ENCODE assay signal across 8 cellular contexts in the genomic region with DNA sequence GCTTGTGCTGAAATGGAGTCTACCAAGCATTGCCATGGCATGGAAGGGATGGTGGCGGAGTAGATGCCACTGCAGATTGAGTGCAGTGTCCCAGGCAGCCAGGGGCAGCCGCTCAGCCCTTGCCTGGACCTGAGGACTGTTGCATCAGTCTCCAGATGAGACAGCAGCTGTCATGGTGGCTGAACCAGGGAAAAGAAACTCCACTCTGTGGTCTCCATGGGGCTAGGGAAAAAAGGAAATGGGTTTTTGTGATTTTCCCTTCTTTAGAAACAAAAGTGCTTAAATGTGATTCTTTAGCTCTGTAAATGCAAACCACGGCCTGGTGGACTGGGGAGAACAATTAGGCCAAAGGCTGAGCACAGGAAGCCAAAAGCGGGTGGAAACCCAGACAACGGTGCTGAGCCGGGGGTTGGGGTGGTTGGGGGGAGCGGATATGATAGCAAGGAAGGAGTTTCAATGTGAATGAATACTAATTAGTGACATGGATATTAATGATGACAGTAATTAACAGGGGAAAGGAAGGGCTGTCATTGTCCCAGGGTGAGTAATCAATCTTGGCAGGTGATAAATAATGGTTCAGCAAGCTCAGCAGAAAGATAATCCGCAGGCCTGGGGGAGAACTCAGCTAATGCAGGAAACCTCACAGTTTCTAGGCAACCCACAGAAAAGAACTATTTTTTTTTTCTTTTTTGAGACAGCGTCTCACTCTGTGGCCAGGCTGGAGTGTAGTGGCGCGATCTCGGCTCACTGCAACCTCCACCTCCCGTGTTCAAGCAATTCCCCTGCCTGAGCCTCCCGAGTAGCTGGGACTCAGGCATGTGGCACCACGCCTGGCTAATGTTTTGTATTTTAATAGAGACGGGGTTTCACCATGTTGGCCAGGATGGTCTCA.
DNase-seq lines count a peak whose midpoint lies in the region; ATAC-seq, FAIRE-seq and TF ChIP-seq lines count a peak whose summit lies in the region.

No MANE protein-coding gene starts in this region.

- H3K4me3 Mint-ChIP-seq in CD4-positive, alpha-beta T cell = peak overlapping the region; percentile 62
- peak overlapping the region; percentile 61 for H3K4me3 Mint-ChIP-seq in central memory CD8-positive, alpha-beta T cell

- no peaks in the 10 kb centered on the region for H3K9me3 ChIP-seq in CD4-positive, alpha-beta T cell (ENCODE audit: control insufficient read depth, low read length)
- H3K9me3 ChIP-seq in small intestine (ENCODE audit: control insufficient read depth, low read depth) = no peaks in the 10 kb centered on the region

- H3K9me3 Mint-ChIP-seq in CD4-positive, alpha-beta T cell = no peaks in the 10 kb centered on the region
- H3K9me3 Mint-ChIP-seq in central memory CD8-positive, alpha-beta T cell = no peaks in the 10 kb centered on the region

- CTCF ChIA-PET in CD4-positive, alpha-beta T cell (lab: Charles Lee) = interaction anchor here (0.6 to 1.0 kb wide), 2 partner anchors 11 to 1238 kb away, joined by 3 to 4 read pairs; no protein-coding TSS in a partner anchor

- no peak for FAIRE-seq in small intestine (lab: Jason Lieb, UNC)

- peaks cover 0 to 6% of the 10 kb centered on the region in 2 donors for H3K4me1 ChIP-seq in small intestine (ENCODE audit: control insufficient read depth in 2 of 2, insufficient read depth in 1 of 2, low read depth in 1 of 2, low read length in 1 of 2)

- H3K27ac ChIP-seq in CD4-positive, alpha-beta T cell (ENCODE audit: low read depth, low read length) = no peak overlapping the region
- peak overlapping the region in 1 of 2 donors; percentile 45 for H3K27ac ChIP-seq in small intestine (ENCODE audit: low read depth in 1 of 2, low read length in 1 of 2)

- peak in 7 of 10 experiments; percentile 12 to 31 (median 22) for DNase-seq in CD4-positive, alpha-beta T cell
- DNase-seq in T-helper 1 cell (peak in 3 of 5 donors; percentile 9 to 85 (median 14)), small intestine (peak; percentile 44), ureter (ENCODE audit: low spot score) (no peak), DMS153 treated with DMSO at 0.1 percent for 48 hours (lab: John Stamatoyannopoulos, UW; ENCODE audit: unreplicated experiment) (no peak)
- peak in 1 of 2 donors; percentile 30 for DNase-seq in central memory CD8-positive, alpha-beta T cell (ENCODE audit: low spot score in 2 of 2)

- intact Hi-C loops in CD4-positive, alpha-beta T cell (cut with DNase I, micrococcal nuclease) = no loop called here

- H3K4me3 ChIP-seq in small intestine (ENCODE audit: low read depth in 1 of 2, low read length in 2 of 2) = no peak overlapping the region

- peaks cover 26% of the 10 kb centered on the region for H3K4me1 Mint-ChIP-seq in CD4-positive, alpha-beta T cell (ENCODE audit: low read depth)
- peaks cover 28% of the 10 kb centered on the region for H3K4me1 Mint-ChIP-seq in central memory CD8-positive, alpha-beta T cell

- 41 to 52% (median 49%) methylated on average over 15 to 16 of the region's 16 CpGs for WGBS in small intestine, 3 donors

- H3K27me3 ChIP-seq in CD4-positive, alpha-beta T cell (ENCODE audit: control insufficient read depth, insufficient read depth, low read length) = no peaks in the 10 kb centered on the region
- no peaks in the 10 kb centered on the region for H3K27me3 ChIP-seq in small intestine (ENCODE audit: control insufficient read depth in 2 of 2, insufficient read depth in 2 of 2, low read length in 2 of 2)

- H3K27me3 Mint-ChIP-seq in CD4-positive, alpha-beta T cell = no peaks in the 10 kb centered on the region
- no peaks in the 10 kb centered on the region for H3K27me3 Mint-ChIP-seq in central memory CD8-positive, alpha-beta T cell

- no peaks in the 10 kb centered on the region for H3K36me3 Mint-ChIP-seq in CD4-positive, alpha-beta T cell (ENCODE audit: low read depth)
- no peaks in the 10 kb centered on the region for H3K36me3 Mint-ChIP-seq in central memory CD8-positive, alpha-beta T cell (ENCODE audit: insufficient read depth)

- no peaks in the 10 kb centered on the region for H3K36me3 ChIP-seq in small intestine (ENCODE audit: control insufficient read depth in 2 of 2, insufficient read depth in 2 of 2, low read length in 2 of 2)

- peak overlapping the region; percentile 66 for H3K27ac Mint-ChIP-seq in CD4-positive, alpha-beta T cell
- H3K27ac Mint-ChIP-seq in central memory CD8-positive, alpha-beta T cell (ENCODE audit: low read depth) = peak overlapping the region; percentile 83

- POLR2A ChIA-PET in CD4-positive, alpha-beta T cell (lab: Charles Lee) = no interaction called here

- no peak for TF ChIP-seq CTCF in CD4-positive, alpha-beta T cell (IDR thresholded peaks at IDR 0.05)

- ATAC-seq in CD4-positive, alpha-beta T cell (ENCODE audit: poor library complexity) = peak; percentile 74
- ATAC-seq in HG02610 (IDR thresholded peaks at IDR 0.05; ENCODE audit: unreplicated experiment) (peak; percentile 85), SK-N-SH treated with all-trans-retinoic acid at 6 μM for 48 hours (no peak; the same call in 1 of the 3 replicates)
- ATAC-seq in central memory CD8-positive, alpha-beta T cell (replicated peaks; ENCODE audit: extremely low read depth, poor library complexity, severe bottlenecking) = peak; percentile 86

TF ChIP-seq in SK-N-SH treated with all-trans-retinoic acid at 6 μM for 48 hours, 23 proteins besides CTCF, POLR2A, EP300 and RAD21:
- TF ChIP-seq ZC3H10 (CRISPR knock-in tag; IDR thresholded peaks at IDR 0.05) (no peak), RARB (CRISPR knock-in tag; IDR thresholded peaks at IDR 0.05) (no peak), OSR1 (CRISPR knock-in tag; IDR thresholded peaks at IDR 0.05) (no peak), ZFP3 (CRISPR knock-in tag; IDR thresholded peaks at IDR 0.05) (no peak)

Comparison
In these comparisons a context has a peak if more than half of its experiments do, and no peak if none do; other contexts are left out.
1. DNase-seq: peak in CD4-positive, alpha-beta T cell (7 of 10), T-helper 1 cell (3 of 5) and small intestine (single experiment); none in ureter (single experiment) and DMS153 treated with DMSO at 0.1 percent for 48 hours (single experiment).